Comparison of ENCODE assay signal across 10 cellular contexts in genomic region chr5:134590992-134591659, GRCh38. TPM values are rescaled to one million over a fixed set of nuclear protein-coding genes. Genes with fewer than 3 reads are reported as not detected.
A peak's percentile ranks its signal among the peaks of the same experiment; 100 is the strongest.
DNase-seq lines count a peak whose midpoint lies in the region; ATAC-seq and TF ChIP-seq lines count a peak whose summit lies in the region.
"Had no signal": no experiment of that assay in that cellular context is flagged by ENCODE, and none has a peak within 500 bp of the region (broad histone marks: within the 10 kb centered on the region; RNA-seq: fewer than 3 reads in every experiment).

No MANE protein-coding gene starts in this region.

- DNase-seq in AG20443 (ENCODE audit: low spot score) (peak; percentile 6), LoVo (ENCODE audit: low spot score) (peak; percentile 68), neural progenitor cell (ENCODE audit: low spot score) (no peak), NAMALWA (ENCODE audit: low spot score) (no peak), SK-N-DZ (ENCODE audit: low spot score) (no peak)
- peak; percentile 45 for DNase-seq in activated naive CD4-positive, alpha-beta T cell treated with anti-CD3 and anti-CD28 coated beads, Interleukin-2, amount 50 U/mL, for 16 hours
- DNase-seq: dermis blood vessel endothelial cell, NCI-H2171 treated with DMSO at 0.1 percent for 48 hours had no signal

- H3K9me3 ChIP-seq in neural progenitor cell (ENCODE audit: low read depth): no peaks in the 10 kb centered on the region

- no peaks in the 10 kb centered on the region for H3K36me3 Mint-ChIP-seq in neural progenitor cell

- H3K4me3 ChIP-seq in neural progenitor cell: no peak overlapping the region

- peaks cover 3% of the 10 kb centered on the region for H3K4me1 Mint-ChIP-seq in neural progenitor cell

- H3K79me2 ChIP-seq in neural progenitor cell (ENCODE audit: low read depth): no peaks in the 10 kb centered on the region

- H3K27me3 Mint-ChIP-seq in neural progenitor cell (ENCODE audit: insufficient read depth, low read depth): peaks cover 7% of the 10 kb centered on the region

- H3K36me3 ChIP-seq in neural progenitor cell: no peaks in the 10 kb centered on the region

- no peak for TF ChIP-seq CTCF in neural progenitor cell (IDR thresholded peaks at IDR 0.05)

- no peaks in the 10 kb centered on the region for H4K20me1 ChIP-seq in neural progenitor cell (ENCODE audit: low read depth)

- no peak overlapping the region for H3K9ac ChIP-seq in neural progenitor cell

- no peak overlapping the region for H3K4me3 Mint-ChIP-seq in neural progenitor cell

- H3K27ac ChIP-seq in neural progenitor cell: no peak overlapping the region

- peak overlapping the region; percentile 74 for H3K27ac Mint-ChIP-seq in neural progenitor cell

- peaks cover 10% of the 10 kb centered on the region for H3K4me1 ChIP-seq in neural progenitor cell

- ATAC-seq in HG02973 (IDR thresholded peaks at IDR 0.05; ENCODE audit: unreplicated experiment): no peak
- ATAC-seq in GM18861 (IDR thresholded peaks at IDR 0.05; ENCODE audit: unreplicated experiment): no peak

- H2AFZ ChIP-seq in neural progenitor cell (replicated peaks): no peak overlapping the region

- peaks cover 16% of the 10 kb centered on the region for H3F3A ChIP-seq in neural progenitor cell (ENCODE audit: low read depth)

- H3K4me2 ChIP-seq in neural progenitor cell: no peak overlapping the region

- H3K9me3 Mint-ChIP-seq in neural progenitor cell: no peaks in the 10 kb centered on the region

- H3K27me3 ChIP-seq in neural progenitor cell: no peaks in the 10 kb centered on the region

RNA-seq across cellular contexts. Expression of gene SAR1B, which starts 41.5 kb away (rescaled TPM):
- total RNA-seq in neural progenitor cell (ENCODE audit: low replicate concordance): 28.9 and 31.4 TPM in 2 replicates
- 23.9 and 27.0 TPM in 2 replicates for polyA plus RNA-seq in SK-N-DZ (2014; cell fraction: cytosol; rRNA removed)
- polyA plus RNA-seq in SK-N-DZ (2014; cell fraction: nucleus; rRNA removed): 19.9 and 34.1 TPM in 2 replicates

RNA-seq across cellular contexts. Expression of gene SEC24A, which starts 57.5 kb away (rescaled TPM):
- total RNA-seq in neural progenitor cell (ENCODE audit: low replicate concordance): 12.7 and 14.3 TPM in 2 replicates
- 12.5 and 14.4 TPM in 2 replicates for polyA plus RNA-seq in SK-N-DZ (2014; cell fraction: cytosol; rRNA removed)
- 7.2 and 9.1 TPM in 2 replicates for polyA plus RNA-seq in SK-N-DZ (2014; cell fraction: nucleus; rRNA removed)

Comparison
In these comparisons a context has a peak if more than half of its experiments do, and no peak if none do; other contexts are left out.
1. DNase-seq: peak in AG20443 (single experiment), LoVo (single experiment) and activated naive CD4-positive, alpha-beta T cell treated with anti-CD3 and anti-CD28 coated beads, Interleukin-2, amount 50 U/mL, for 16 hours (single experiment); none in neural progenitor cell (single experiment), NAMALWA (single experiment) and SK-N-DZ (single experiment).